ENCODE assay signal across 8 cellular contexts in the genomic region with DNA sequence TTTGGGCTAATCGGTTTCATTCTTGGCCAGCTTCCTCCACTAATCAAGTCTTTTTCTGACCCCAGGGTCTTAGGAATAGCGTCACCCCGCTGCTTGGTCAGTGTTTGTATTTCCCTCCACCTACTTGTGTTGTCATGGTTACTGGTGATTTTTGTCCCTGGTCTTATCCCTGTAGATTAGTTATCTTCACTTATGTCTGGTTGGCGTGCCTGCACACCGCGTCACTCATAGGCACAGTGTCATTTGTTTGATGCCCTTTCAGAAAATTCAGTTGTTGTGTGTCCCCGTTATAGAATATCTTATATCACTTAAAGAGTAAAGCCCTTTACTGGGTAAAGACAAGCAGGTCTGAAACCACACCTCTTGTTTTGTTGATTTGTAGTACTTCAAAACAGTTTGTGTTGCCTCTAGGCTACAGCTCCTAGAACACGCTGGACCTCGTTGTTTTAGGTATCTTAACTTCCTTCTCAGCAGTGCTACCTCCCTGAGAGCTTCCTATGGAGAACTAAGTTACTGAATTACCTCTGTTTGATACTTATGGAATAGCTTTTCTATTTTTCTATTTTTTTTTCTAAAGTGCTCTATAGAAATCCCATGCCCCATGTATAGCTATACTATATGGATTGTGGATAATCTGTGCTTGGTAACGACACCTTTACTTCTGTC. TPM values are rescaled to one million over a fixed set of nuclear protein-coding genes. Genes with fewer than 3 reads are reported as not detected.
DNase-seq lines count a peak whose midpoint lies in the region; ATAC-seq and TF ChIP-seq lines count a peak whose summit lies in the region.

No MANE protein-coding gene starts in this region.

- H3K4me3 ChIP-seq in neural progenitor cell: peak overlapping the region; percentile 83

- H3K27ac Mint-ChIP-seq in activated B cell treated with CpG ODN at 0.5 μM for 24 hours (peak overlapping the region; percentile 93), neural progenitor cell (peak overlapping the region; percentile 58)

- H3K9me3 ChIP-seq in neural progenitor cell (ENCODE audit: low read depth): no peaks in the 10 kb centered on the region

- DNase-seq in NCI-H748 (lab: John Stamatoyannopoulos, UW; ENCODE audit: unreplicated experiment): peak; percentile 55
- DNase-seq in NCI-H748 treated with DMSO at 0.1 percent for 48 hours (lab: John Stamatoyannopoulos, UW): no peak
- peak; percentile 51 for DNase-seq in KBM-7
- no peak for DNase-seq in activated B cell treated with CpG ODN at 0.5 μM for 24 hours
- DNase-seq in fibroblast of the conjunctiva (ENCODE audit: low read depth): peak; percentile 78
- DNase-seq in neural progenitor cell (ENCODE audit: low spot score): no peak
- no peak for DNase-seq in COLO668 (lab: John Stamatoyannopoulos, UW; ENCODE audit: unreplicated experiment)
- no peak for DNase-seq in GM10248 (ENCODE audit: extremely low spot score)

- H3K9me3 Mint-ChIP-seq in activated B cell treated with CpG ODN at 0.5 μM for 24 hours (no peaks in the 10 kb centered on the region), neural progenitor cell (no peaks in the 10 kb centered on the region)

- intact Hi-C loops in activated B cell treated with CpG ODN at 0.5 μM for 24 hours (cut with micrococcal nuclease): loop anchor here (2.0 kb wide), 5 partner anchors 267 to 677 kb away; a partner anchor contains a TSS

- H3K27me3 Mint-ChIP-seq in activated B cell treated with CpG ODN at 0.5 μM for 24 hours (no peaks in the 10 kb centered on the region), neural progenitor cell (ENCODE audit: insufficient read depth, low read depth) (no peaks in the 10 kb centered on the region)

- CTCF ChIA-PET in activated B cell treated with CpG ODN at 0.5 μM for 24 hours (lab: Charles Lee) (interaction anchor here (0.7 to 1.6 kb wide), 3 partner anchors 194 to 380 kb away, joined by 3 to 4 read pairs (median 3); no protein-coding TSS in a partner anchor), GM10248 (lab: Yijun Ruan, JAX) (interaction anchor here (1.2 to 2.5 kb wide), 4 partner anchors 13 to 370 kb away, joined by 3 to 7 read pairs (median 4); no protein-coding TSS in a partner anchor)

- no peaks in the 10 kb centered on the region for H3K36me3 ChIP-seq in neural progenitor cell

- H3K4me2 ChIP-seq in neural progenitor cell: peak overlapping the region; percentile 73

- POLR2A ChIA-PET in activated B cell treated with CpG ODN at 0.5 μM for 24 hours (lab: Charles Lee): no interaction called here
- POLR2A ChIA-PET in GM10248 (lab: Yijun Ruan, JAX): no interaction called here

- peaks cover 10% of the 10 kb centered on the region for H3K4me1 ChIP-seq in neural progenitor cell

- no peak overlapping the region for H3K27ac ChIP-seq in neural progenitor cell

- ATAC-seq in activated B cell treated with CpG ODN at 0.5 μM for 24 hours (ENCODE audit: low read depth): no peak

- TF ChIP-seq CTCF in activated B cell treated with CpG ODN at 0.5 μM for 24 hours (IDR thresholded peaks at IDR 0.05) (no peak), neural progenitor cell (IDR thresholded peaks at IDR 0.05) (no peak), GM10248 (IDR thresholded peaks at IDR 0.05; ENCODE audit: control extremely low read depth, extremely low read depth, low read depth, missing control alignments) (no peak)

- H3K27me3 ChIP-seq in neural progenitor cell: no peaks in the 10 kb centered on the region

- H3F3A ChIP-seq in neural progenitor cell (ENCODE audit: low read depth): peaks cover 7% of the 10 kb centered on the region

- in situ Hi-C loops in KBM-7 (cut with MboI; ENCODE audit: low pct_unique_long_range_greater_than_20kb, low sequenced_read_pairs): no loop called here

- H3K9ac ChIP-seq in neural progenitor cell: peak overlapping the region; percentile 41

- H3K4me3 Mint-ChIP-seq in activated B cell treated with CpG ODN at 0.5 μM for 24 hours: peak overlapping the region; percentile 99
- peak overlapping the region; percentile 92 for H3K4me3 Mint-ChIP-seq in neural progenitor cell

- H2AFZ ChIP-seq in neural progenitor cell (replicated peaks): peak overlapping the region; percentile 90

- H4K20me1 ChIP-seq in neural progenitor cell (ENCODE audit: low read depth): no peaks in the 10 kb centered on the region

- H3K36me3 Mint-ChIP-seq in activated B cell treated with CpG ODN at 0.5 μM for 24 hours (ENCODE audit: low read depth): peaks cover 7% of the 10 kb centered on the region
- H3K36me3 Mint-ChIP-seq in neural progenitor cell: no peaks in the 10 kb centered on the region

- H3K79me2 ChIP-seq in neural progenitor cell (ENCODE audit: low read depth): peaks cover 43% of the 10 kb centered on the region

- H3K4me1 Mint-ChIP-seq in activated B cell treated with CpG ODN at 0.5 μM for 24 hours (peaks cover 24% of the 10 kb centered on the region), neural progenitor cell (peaks cover 21% of the 10 kb centered on the region)

RNA-seq across cellular contexts. Expression of a gene that starts 0.9 kb away (rescaled TPM):
- 22.4 and 25.7 TPM in 2 replicates for total RNA-seq in activated B cell treated with CpG ODN at 0.5 μM for 24 hours
- total RNA-seq in neural progenitor cell (ENCODE audit: low replicate concordance): 17.5 and 21.8 TPM in 2 replicates

RNA-seq across cellular contexts. Expression of a gene that starts 7.7 kb away (rescaled TPM):
- total RNA-seq in activated B cell treated with CpG ODN at 0.5 μM for 24 hours (7.4 and 8.6 TPM in 2 replicates), neural progenitor cell (ENCODE audit: low replicate concordance) (71.5 and 88.1 TPM in 2 replicates)

Comparison
In these comparisons a context has a peak if more than half of its experiments do, and no peak if none do; other contexts are left out.
1. DNase-seq: peak in NCI-H748 (single experiment), KBM-7 (single experiment) and fibroblast of the conjunctiva (single experiment); none in NCI-H748 treated with DMSO at 0.1 percent for 48 hours (single experiment), activated B cell treated with CpG ODN at 0.5 μM for 24 hours (single experiment), neural progenitor cell (single experiment), COLO668 (single experiment) and GM10248 (single experiment).